In genomic region chr12:6536894-6537579, GRCh38 we compare ENCODE assay signal across 1 cellular context.
TF ChIP-seq lines count a peak whose summit lies in the region.

No MANE protein-coding gene starts in this region.

TF ChIP-seq in A549, 52 proteins besides CTCF, POLR2A, EP300 and RAD21 (continued from another document):
- TF ChIP-seq REST (IDR thresholded peaks at IDR 0.05), result no peak
- TF ChIP-seq, protein P1, sequence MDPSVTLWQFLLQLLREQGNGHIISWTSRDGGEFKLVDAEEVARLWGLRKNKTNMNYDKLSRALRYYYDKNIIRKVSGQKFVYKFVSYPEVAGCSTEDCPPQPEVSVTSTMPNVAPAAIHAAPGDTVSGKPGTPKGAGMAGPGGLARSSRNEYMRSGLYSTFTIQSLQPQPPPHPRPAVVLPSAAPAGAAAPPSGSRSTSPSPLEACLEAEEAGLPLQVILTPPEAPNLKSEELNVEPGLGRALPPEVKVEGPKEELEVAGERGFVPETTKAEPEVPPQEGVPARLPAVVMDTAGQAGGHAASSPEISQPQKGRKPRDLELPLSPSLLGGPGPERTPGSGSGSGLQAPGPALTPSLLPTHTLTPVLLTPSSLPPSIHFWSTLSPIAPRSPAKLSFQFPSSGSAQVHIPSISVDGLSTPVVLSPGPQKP (IDR thresholded peaks at IDR 0.05; ENCODE audit: low read depth, low read length), result no peak
- no peak for TF ChIP-seq TP53 (CRISPR knock-in tag; IDR thresholded peaks at IDR 0.05)
- TF ChIP-seq RFX5 (IDR thresholded peaks at IDR 0.05), result no peak
- TF ChIP-seq ZSCAN20 (CRISPR knock-in tag; IDR thresholded peaks at IDR 0.05), result no peak
- no peak for TF ChIP-seq HMGXB4 (CRISPR knock-in tag; IDR thresholded peaks at IDR 0.05; ENCODE audit: borderline replicate concordance)
- TF ChIP-seq RCOR1 (IDR thresholded peaks at IDR 0.05; ENCODE audit: low read depth, low read length), result no peak
- TF ChIP-seq BHLHE40 (IDR thresholded peaks at IDR 0.05; ENCODE audit: low read depth, low read length), result no peak
- TF ChIP-seq HOXB5 (CRISPR knock-in tag; IDR thresholded peaks at IDR 0.05), result no peak
